Comparison of ENCODE assay signal across 1 cellular context in the genomic region with DNA sequence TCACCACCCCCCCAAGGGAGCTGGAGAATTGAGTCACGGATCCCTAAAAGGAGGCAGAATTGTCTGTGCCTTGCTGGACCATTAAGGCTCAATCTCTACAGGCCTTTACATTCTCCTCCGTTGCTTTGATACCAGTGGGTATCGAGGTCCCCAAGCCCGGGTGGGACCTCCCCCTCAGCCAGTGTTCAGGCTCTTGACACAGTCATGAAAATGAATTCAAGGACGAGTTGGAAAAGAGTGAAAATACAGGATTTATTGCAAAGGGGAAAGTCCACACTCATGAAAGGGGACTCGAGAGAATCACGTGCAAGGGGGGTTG.
TF ChIP-seq lines count a peak whose summit lies in the region.

No MANE protein-coding gene starts in this region.

TF ChIP-seq in HepG2, 621 proteins besides CTCF, POLR2A, EP300 and RAD21:
- TF ChIP-seq THAP11 (CRISPR knock-in tag; IDR thresholded peaks at IDR 0.05) (0 out of 2 replicates have a peak, but pooled peaks have one; percentile 8), SSRP1 (CRISPR knock-in tag; IDR thresholded peaks at IDR 0.05) (0 out of 2 replicates have a peak, but pooled peaks have one; percentile 22), ZNF326 (CRISPR knock-in tag; IDR thresholded peaks at IDR 0.05; ENCODE audit: borderline replicate concordance) (no peak), BHLHE40 (IDR thresholded peaks at IDR 0.05; ENCODE audit: low read length) (peak; percentile 48; the same call in 1 of the 2 replicates)
